1 cellular context compared by ENCODE assay signal in genomic region chr12:21657336-21658077, GRCh38.
TF ChIP-seq lines count a peak whose summit lies in the region.

Gene LDHB (minus strand): TSS chr12:21657842. CDS start chr12:21654671, 3,171 bp downstream.

TF ChIP-seq in GM12878, 131 proteins besides CTCF, POLR2A, EP300 and RAD21 (continued from another document and continues in another):
- TF ChIP-seq IKZF1 (conservative IDR thresholded peaks at IDR 0.05), result peak; percentile 40
- peak; percentile 98 for TF ChIP-seq MYC (IDR thresholded peaks at IDR 0.05; ENCODE audit: insufficient read depth, insufficient read length, insufficient replicate concordance, low read length, severe bottlenecking)
- no peak for TF ChIP-seq ZBTB40 (IDR thresholded peaks at IDR 0.05; ENCODE audit: borderline replicate concordance)
- TF ChIP-seq KLF5 (IDR thresholded peaks at IDR 0.05; ENCODE audit: partially characterized antibody), result no peak
- no peak for TF ChIP-seq CHD1 (IDR thresholded peaks at IDR 0.05; ENCODE audit: low read depth, low read length)
- peak; percentile 90; the same call in 1 of the 2 replicates for TF ChIP-seq TAF1 (IDR thresholded peaks at IDR 0.05; ENCODE audit: borderline replicate concordance, low read depth, low read length)
- TF ChIP-seq ETV6 (conservative IDR thresholded peaks at IDR 0.05 in 1 of 2, IDR thresholded peaks at IDR 0.05 in 1 of 2; ENCODE audit: borderline replicate concordance in 1 of 2, low read depth in 1 of 2), result no peak
- TF ChIP-seq DPF2 (IDR thresholded peaks at IDR 0.05), result no peak
- no peak for TF ChIP-seq E2F4 (IDR thresholded peaks at IDR 0.05; ENCODE audit: low read depth, low read length)
- TF ChIP-seq EED (IDR thresholded peaks at IDR 0.05; ENCODE audit: low read depth), result no peak; the same call in 1 of the 2 replicates
- no peak for TF ChIP-seq SRF (IDR thresholded peaks at IDR 0.05; ENCODE audit: low read depth in 2 of 2, low read length in 2 of 2)
- TF ChIP-seq CEBPZ (IDR thresholded peaks at IDR 0.05; ENCODE audit: low read depth, low read length), result no peak
- no peak for TF ChIP-seq KAT2A (conservative IDR thresholded peaks at IDR 0.05; ENCODE audit: control insufficient read depth, low read depth, low read length)
- no peak for TF ChIP-seq CBX3 (IDR thresholded peaks at IDR 0.05; ENCODE audit: borderline replicate concordance, low read depth)
- TF ChIP-seq YBX1 (IDR thresholded peaks at IDR 0.05), result no peak
- peak; percentile 32 for TF ChIP-seq SMAD1 (IDR thresholded peaks at IDR 0.05; ENCODE audit: low read depth, partially characterized antibody)
- no peak for TF ChIP-seq SPI1 (IDR thresholded peaks at IDR 0.05; ENCODE audit: borderline replicate concordance, insufficient read depth, low read depth, low read length)
- TF ChIP-seq MXI1 (IDR thresholded peaks at IDR 0.05; ENCODE audit: low read depth, low read length), result peak; percentile 25; the same call in 1 of the 2 replicates
- TF ChIP-seq NR2F1 (conservative IDR thresholded peaks at IDR 0.05), result no peak
- TF ChIP-seq HDAC2 (IDR thresholded peaks at IDR 0.05), result no peak
- TF ChIP-seq PAX8 (IDR thresholded peaks at IDR 0.05), result no peak
- TF ChIP-seq MEF2B (IDR thresholded peaks at IDR 0.05; ENCODE audit: partially characterized antibody, poor library complexity, severe bottlenecking), result peak; percentile 7
- no peak for TF ChIP-seq SUPT20H (IDR thresholded peaks at IDR 0.05; ENCODE audit: borderline replicate concordance, control insufficient read depth, low read depth, low read length)
- TF ChIP-seq ATF3 (IDR thresholded peaks at IDR 0.05; ENCODE audit: borderline replicate concordance, extremely low read depth, low read depth, low read length), result no peak
- 0 out of 2 replicates have a peak, but pooled peaks have one; percentile 15 for TF ChIP-seq IRF4 (IDR thresholded peaks at IDR 0.05; ENCODE audit: low read depth, low read length)
- TF ChIP-seq RFX5 (IDR thresholded peaks at IDR 0.05; ENCODE audit: low read depth, low read length), result no peak
- TF ChIP-seq CREB1 (IDR thresholded peaks at IDR 0.05; ENCODE audit: low read depth), result 0 out of 2 replicates have a peak, but pooled peaks have one; percentile 17
- no peak for TF ChIP-seq MEF2A (IDR thresholded peaks at IDR 0.05; ENCODE audit: insufficient read depth, low read depth, low read length)
- no peak for TF ChIP-seq MTA3 (IDR thresholded peaks at IDR 0.05; ENCODE audit: borderline replicate concordance, low read length)
- no peak for TF ChIP-seq MTA2 (IDR thresholded peaks at IDR 0.05; ENCODE audit: low read depth)
- TF ChIP-seq EGR1 (IDR thresholded peaks at IDR 0.05; ENCODE audit: borderline replicate concordance in 1 of 2, low read depth in 2 of 2, low read length in 2 of 2), result peak in 1 of 2 experiments; percentile 39; a peak in 1 of 3 replicates
- TF ChIP-seq IKZF2 (IDR thresholded peaks at IDR 0.05), result no peak; a peak in 1 of 4 replicates
- no peak for TF ChIP-seq ZNF622 (IDR thresholded peaks at IDR 0.05)
- no peak for TF ChIP-seq NFYA (IDR thresholded peaks at IDR 0.05; ENCODE audit: borderline replicate concordance, low read depth, low read length)
- peak; percentile 28; the same call in 1 of the 2 replicates for TF ChIP-seq CBFB (IDR thresholded peaks at IDR 0.05; ENCODE audit: low read depth)
- no peak; the same call in 1 of the 2 replicates for TF ChIP-seq POLR2AphosphoS2 (IDR thresholded peaks at IDR 0.05; ENCODE audit: low read depth, low read length)
- no peak for TF ChIP-seq E4F1 (IDR thresholded peaks at IDR 0.05; ENCODE audit: borderline replicate concordance, partially characterized antibody)
- no peak for TF ChIP-seq FOS (IDR thresholded peaks at IDR 0.05; ENCODE audit: borderline replicate concordance, extremely low read depth, insufficient read length)
- no peak for TF ChIP-seq TARDBP (IDR thresholded peaks at IDR 0.05; ENCODE audit: borderline replicate concordance)
- no peak for TF ChIP-seq MYB (IDR thresholded peaks at IDR 0.05; ENCODE audit: borderline replicate concordance, low read depth, low read length)
- TF ChIP-seq NFXL1 (IDR thresholded peaks at IDR 0.05; ENCODE audit: borderline replicate concordance), result no peak
- TF ChIP-seq CBX5 (IDR thresholded peaks at IDR 0.05; ENCODE audit: low read depth), result no peak
- no peak for TF ChIP-seq ZNF217 (IDR thresholded peaks at IDR 0.05)
- TF ChIP-seq HDGF (IDR thresholded peaks at IDR 0.05), result no peak
- TF ChIP-seq HCFC1 (IDR thresholded peaks at IDR 0.05; ENCODE audit: low read length), result no peak
- TF ChIP-seq BMI1 (IDR thresholded peaks at IDR 0.05; ENCODE audit: borderline replicate concordance), result no peak
- peak; percentile 68 for TF ChIP-seq CHD2 (IDR thresholded peaks at IDR 0.05; ENCODE audit: borderline replicate concordance, low read depth, low read length)
- no peak for TF ChIP-seq NFIC (IDR thresholded peaks at IDR 0.05; ENCODE audit: low read depth, low read length)
- TF ChIP-seq REST (IDR thresholded peaks at IDR 0.05; ENCODE audit: low read depth, low read length), result no peak
- TF ChIP-seq POU2F2 (IDR thresholded peaks at IDR 0.05; ENCODE audit: borderline replicate concordance, low read depth, low read length), result peak; percentile 76; the same call in 1 of the 3 replicates
- 0 out of 2 replicates have a peak, but pooled peaks have one; percentile 38 for TF ChIP-seq BACH1 (IDR thresholded peaks at IDR 0.05; ENCODE audit: borderline replicate concordance)
- no peak for TF ChIP-seq RELA (IDR thresholded peaks at IDR 0.05; ENCODE audit: borderline replicate concordance, partially characterized antibody)
- TF ChIP-seq TCF3 (IDR thresholded peaks at IDR 0.05; ENCODE audit: borderline replicate concordance, insufficient read depth, low read depth, low read length), result peak; percentile 61; the same call in 1 of the 2 replicates
- TF ChIP-seq GATAD2B (conservative IDR thresholded peaks at IDR 0.05; ENCODE audit: low read depth), result no peak
